14 cellular contexts compared by ENCODE assay signal in genomic region chr12:31002999-31003398, GRCh38.
DNase-seq lines count a peak whose midpoint lies in the region; ATAC-seq and TF ChIP-seq lines count a peak whose summit lies in the region.
"Had no signal": no experiment of that assay in that cellular context is flagged by ENCODE, and none has a peak within 500 bp of the region (broad histone marks: within the 10 kb centered on the region; RNA-seq: fewer than 3 reads in every experiment).

No MANE protein-coding gene starts in this region.

- H3K9ac ChIP-seq in GM23248 = no peak overlapping the region

- no peak for TF ChIP-seq CTCF in GM12865 (IDR thresholded peaks at IDR 0.05; ENCODE audit: insufficient read depth, low read depth, low read length, missing control alignments)
- no peak for TF ChIP-seq CTCF in left ventricle myocardium inferior (IDR thresholded peaks at IDR 0.05; ENCODE audit: borderline replicate concordance)

- H3K27me3 ChIP-seq in GM23248 (replicated peaks; ENCODE audit: insufficient read depth) (no peaks in the 10 kb centered on the region), MG63 (no peaks in the 10 kb centered on the region), left ventricle myocardium inferior (ENCODE audit: low read depth) (no peaks in the 10 kb centered on the region)

- no peaks in the 10 kb centered on the region for H3F3A ChIP-seq in GM23248 (ENCODE audit: insufficient read depth)

- H3K79me2 ChIP-seq in GM23248 (ENCODE audit: insufficient read depth) = no peaks in the 10 kb centered on the region

- H3K9me2 ChIP-seq in GM23248 (ENCODE audit: insufficient read depth) = no peaks in the 10 kb centered on the region

- peaks cover 16% of the 10 kb centered on the region for H3K4me1 ChIP-seq in GM23248 (ENCODE audit: insufficient read depth)
- no peaks in the 10 kb centered on the region for H3K4me1 ChIP-seq in left ventricle myocardium inferior

- intact Hi-C loops in left ventricle myocardium inferior (cut with micrococcal nuclease) = no loop called here

- in situ Hi-C loops in GM23248 (cut with MboI) = no loop called here

- WGBS in GM23248 (ENCODE audit: low coverage in 1 of 2, low lambda C conversion rate in 2 of 2, missing lambda C conversion rate in 2 of 2), 2 experiments = 61 to 100% methylated on average over 1 of the region's 1 CpG

- H3K4me3 ChIP-seq in GM12865 (ENCODE audit: low read depth, low read length) (no peak overlapping the region), GM23248 (no peak overlapping the region), MG63 (no peak overlapping the region), left ventricle myocardium inferior (no peak overlapping the region)

- H3K27ac ChIP-seq in GM23248 = no peak overlapping the region
- H3K27ac ChIP-seq in left ventricle myocardium inferior (replicated peaks) = no peak overlapping the region
- H3K27ac ChIP-seq: C4-2B had no signal

- H3K9me3 ChIP-seq in GM23248 (ENCODE audit: low read depth) (no peaks in the 10 kb centered on the region), MG63 (no peaks in the 10 kb centered on the region), left ventricle myocardium inferior (replicated peaks) (no peaks in the 10 kb centered on the region)

- no peaks in the 10 kb centered on the region for H3K36me3 ChIP-seq in GM23248 (ENCODE audit: low read depth)
- H3K36me3 ChIP-seq in MG63 = peaks cover 11% of the 10 kb centered on the region
- no peaks in the 10 kb centered on the region for H3K36me3 ChIP-seq in left ventricle myocardium inferior

- no peak overlapping the region for H2AFZ ChIP-seq in GM23248

- no peak overlapping the region for H3K4me2 ChIP-seq in GM23248 (ENCODE audit: unreplicated experiment)

- H4K20me1 ChIP-seq in GM23248 (ENCODE audit: insufficient read depth) = no peaks in the 10 kb centered on the region

- ATAC-seq in SK-N-SH treated with all-trans-retinoic acid at 6 μM for 48 hours = no peak

- DNase-seq in GM12865 (ENCODE audit: low read depth) (peak; percentile 47), GM23248 (peak; percentile 49), MG63 (peak; percentile 61), lung microvascular endothelial cell (ENCODE audit: low read depth in 2 of 2) (peak; percentile 21 to 28), NCI-H446 treated with DMSO at 0.1 percent for 48 hours (lab: John Stamatoyannopoulos, UW) (no peak), left ventricle myocardium inferior (no peak), NCI-H1694 (lab: John Stamatoyannopoulos, UW) (no peak)
- DNase-seq: anterior cingulate cortex, MV-4-11, naive B cell, NCI-H2227 treated with DMSO at 0.1 percent for 48 hours, T-helper 2 cell had no signal

TF ChIP-seq in SK-N-SH treated with all-trans-retinoic acid at 6 μM for 48 hours, 23 proteins besides CTCF, POLR2A, EP300 and RAD21:
- TF ChIP-seq TCF4 (CRISPR knock-in tag; IDR thresholded peaks at IDR 0.05; ENCODE audit: borderline replicate concordance) (no peak), CSDC2 (CRISPR knock-in tag; IDR thresholded peaks at IDR 0.05) (no peak), ESRRG (CRISPR knock-in tag; IDR thresholded peaks at IDR 0.05) (no peak), ZNF8 (CRISPR knock-in tag; IDR thresholded peaks at IDR 0.05) (no peak), ARNTL (CRISPR knock-in tag; IDR thresholded peaks at IDR 0.05; ENCODE audit: borderline replicate concordance, low read depth) (no peak)

Comparison
In these comparisons a context has a peak if more than half of its experiments do, and no peak if none do; other contexts are left out.
1. DNase-seq: peak in GM12865 (single experiment), GM23248 (single experiment), MG63 (single experiment) and lung microvascular endothelial cell (2 of 2); none in NCI-H446 treated with DMSO at 0.1 percent for 48 hours (single experiment), left ventricle myocardium inferior (single experiment) and NCI-H1694 (single experiment).